In genomic region chr15:92908369-92909057, GRCh38 we compare ENCODE assay signal across 9 cellular contexts. TPM values are rescaled to one million over a fixed set of nuclear protein-coding genes. Genes with fewer than 3 reads are reported as not detected.
DNase-seq lines count a peak whose midpoint lies in the region; ATAC-seq and TF ChIP-seq lines count a peak whose summit lies in the region.
"Had no signal": no experiment of that assay in that cellular context is flagged by ENCODE, and none has a peak within 500 bp of the region (broad histone marks: within the 10 kb centered on the region; RNA-seq: fewer than 3 reads in every experiment).

No MANE protein-coding gene starts in this region.

- H3K9me3 ChIP-seq in CD8-positive, alpha-beta T cell (ENCODE audit: low read length) = no peaks in the 10 kb centered on the region
- H3K9me3 ChIP-seq in PC-9 (ENCODE audit: insufficient read depth, low read depth) = no peaks in the 10 kb centered on the region
- H3K9me3 ChIP-seq in MM.1S (replicated peaks; ENCODE audit: insufficient read depth, low read length) = no peaks in the 10 kb centered on the region

- H3K9ac ChIP-seq in MM.1S (ENCODE audit: low read length) = no peak overlapping the region

- H3K79me2 ChIP-seq in PC-9 (ENCODE audit: low read depth) (peaks cover 97% of the 10 kb centered on the region), MM.1S (ENCODE audit: low read length) (peaks cover 97% of the 10 kb centered on the region)

- BruUV-seq in PC-9 (replicated peaks; lab: Mats Ljungman, UMichigan) = no TSS peak

- H3F3A ChIP-seq in PC-9 (ENCODE audit: insufficient read depth, low read depth) = peaks cover 77% of the 10 kb centered on the region
- peaks cover 5% of the 10 kb centered on the region for H3F3A ChIP-seq in MM.1S (ENCODE audit: insufficient read depth, low read length)

- no peak overlapping the region for H2AFZ ChIP-seq in PC-9
- H2AFZ ChIP-seq in MM.1S (ENCODE audit: low read length) = no peak overlapping the region

- peaks cover 63% of the 10 kb centered on the region for H3K36me3 Mint-ChIP-seq in CD8-positive, alpha-beta T cell
- H3K36me3 Mint-ChIP-seq in endothelial cell (ENCODE audit: low read depth, unreplicated experiment) = peaks cover 3% of the 10 kb centered on the region

- peaks cover 84% of the 10 kb centered on the region for H3K4me1 Mint-ChIP-seq in CD8-positive, alpha-beta T cell (ENCODE audit: low read depth)
- peaks cover 75% of the 10 kb centered on the region for H3K4me1 Mint-ChIP-seq in endothelial cell (ENCODE audit: unreplicated experiment)

- H3K9me3 Mint-ChIP-seq in CD8-positive, alpha-beta T cell = no peaks in the 10 kb centered on the region
- H3K9me3 Mint-ChIP-seq in endothelial cell (ENCODE audit: unreplicated experiment) = no peaks in the 10 kb centered on the region

- H3K27ac ChIP-seq in CD8-positive, alpha-beta T cell (ENCODE audit: low read depth, low read length) = peak overlapping the region; percentile 16
- H3K27ac ChIP-seq in PC-9 = peak overlapping the region; percentile 98
- no peak overlapping the region for H3K27ac ChIP-seq in MM.1S (ENCODE audit: low read length)

- TF ChIP-seq CTCF in CD8-positive, alpha-beta T cell (IDR thresholded peaks at IDR 0.05) = no peak
- TF ChIP-seq CTCF in PC-9 (conservative IDR thresholded peaks at IDR 0.05) (no peak), endothelial cell (IDR thresholded peaks at IDR 0.05; ENCODE audit: unreplicated experiment) (no peak), MM.1S (IDR thresholded peaks at IDR 0.05; ENCODE audit: low read length) (no peak)

- no peaks in the 10 kb centered on the region for H3K27me3 ChIP-seq in CD8-positive, alpha-beta T cell (ENCODE audit: insufficient read depth, low read length)
- no peaks in the 10 kb centered on the region for H3K27me3 ChIP-seq in PC-9 (ENCODE audit: insufficient read depth, low read depth)
- no peaks in the 10 kb centered on the region for H3K27me3 ChIP-seq in MM.1S (replicated peaks; ENCODE audit: insufficient read depth, low read length)
- no peaks in the 10 kb centered on the region for H3K27me3 ChIP-seq in H7 (ENCODE audit: control insufficient read depth, insufficient read depth, low read length)

- H3K4me2 ChIP-seq in PC-9 (peak overlapping the region; percentile 94), MM.1S (ENCODE audit: low read depth, low read length) (no peak overlapping the region)

- peaks cover 86% of the 10 kb centered on the region for H3K4me1 ChIP-seq in CD8-positive, alpha-beta T cell (ENCODE audit: insufficient read depth, low read length)
- H3K4me1 ChIP-seq in PC-9 (replicated peaks; ENCODE audit: insufficient read depth) (peaks cover 74% of the 10 kb centered on the region), MM.1S (ENCODE audit: low read length) (peaks cover 29% of the 10 kb centered on the region)

- DNase-seq in CD8-positive, alpha-beta T cell = no peak
- no peak for DNase-seq in PC-9
- DNase-seq in endothelial cell (ENCODE audit: low spot score) = no peak
- DNase-seq in posterior vena cava (ENCODE audit: low spot score) = peak; percentile 40
- no peak for DNase-seq in MM.1S
- DNase-seq in H7 = no peak
- no peak for DNase-seq in DMS53 treated with DMSO at 0.1 percent for 48 hours (lab: John Stamatoyannopoulos, UW; ENCODE audit: unreplicated experiment)
- no peak for DNase-seq in NK-92 (lab: John Stamatoyannopoulos, UW; ENCODE audit: unreplicated experiment)
- DNase-seq: activated CD8-positive, alpha-beta memory T cell treated with anti-CD3 and anti-CD28 coated beads for 24 hours had no signal

- no peaks in the 10 kb centered on the region for H3K36me3 ChIP-seq in CD8-positive, alpha-beta T cell (ENCODE audit: insufficient read depth, low read length)
- H3K36me3 ChIP-seq in PC-9 (ENCODE audit: low read depth) = peaks cover 29% of the 10 kb centered on the region
- no peaks in the 10 kb centered on the region; the same call in 1 of the 2 replicates for H3K36me3 ChIP-seq in MM.1S (replicated peaks; ENCODE audit: insufficient read depth, low read length)
- no peaks in the 10 kb centered on the region for H3K36me3 ChIP-seq in H7 (replicated peaks; ENCODE audit: control insufficient read depth, insufficient read depth, low read length)

- intact Hi-C loops in CD8-positive, alpha-beta T cell (cut with DNase I, micrococcal nuclease) = no loop called here
- intact Hi-C loops in PC-9 (cut with micrococcal nuclease; ENCODE audit: unreplicated experiment) (no loop called here), posterior vena cava (cut with DNase I) (no loop called here)

- H3K9me2 ChIP-seq in PC-9 (ENCODE audit: insufficient read depth) (no peaks in the 10 kb centered on the region), MM.1S (replicated peaks; ENCODE audit: insufficient read depth, low read length) (no peaks in the 10 kb centered on the region)

- 0 out of 2 replicates have a peak, but pooled peaks cover 3% of the 10 kb centered on the region for H4K20me1 ChIP-seq in PC-9 (ENCODE audit: insufficient read depth)
- no peaks in the 10 kb centered on the region for H4K20me1 ChIP-seq in MM.1S (ENCODE audit: insufficient read depth, low read length)

- H3K27me3 Mint-ChIP-seq in CD8-positive, alpha-beta T cell (ENCODE audit: low read depth) = no peaks in the 10 kb centered on the region
- H3K27me3 Mint-ChIP-seq in endothelial cell (ENCODE audit: unreplicated experiment) = peaks cover 17% of the 10 kb centered on the region

- CTCF ChIA-PET in CD8-positive, alpha-beta T cell (lab: Charles Lee) = interaction anchor here (0.8 to 5.8 kb wide), 9 partner anchors 8 to 112 kb away, joined by 3 to 46 read pairs (median 5); no protein-coding TSS in a partner anchor
- CTCF ChIA-PET in PC-9 (lab: Charles Lee) = interaction anchor here (2.3 kb wide), 1 partner anchor 111 kb away, joined by 13 read pairs; no protein-coding TSS in a partner anchor

- no peak for ATAC-seq in CD8-positive, alpha-beta T cell

- peak overlapping the region; percentile 94 for H3K4me3 Mint-ChIP-seq in CD8-positive, alpha-beta T cell
- H3K4me3 Mint-ChIP-seq in endothelial cell (ENCODE audit: unreplicated experiment) = peak overlapping the region; percentile 61

- peak overlapping the region; percentile 99 for H3K27ac Mint-ChIP-seq in CD8-positive, alpha-beta T cell
- peak overlapping the region; percentile 95 for H3K27ac Mint-ChIP-seq in endothelial cell (ENCODE audit: unreplicated experiment)

- POLR2A ChIA-PET in CD8-positive, alpha-beta T cell (lab: Charles Lee) = interaction anchor here (0.9 to 10.1 kb wide), 12 partner anchors 8 to 99 kb away, joined by 3 to 251 read pairs (median 5); partner anchors contain the start of gene CHD2
- POLR2A ChIA-PET in PC-9 (lab: Charles Lee; ENCODE audit: unreplicated experiment) = interaction anchor here (0.5 to 1.9 kb wide), 4 partner anchors 26 to 100 kb away, joined by 3 to 17 read pairs (median 5); no protein-coding TSS in a partner anchor

- peak overlapping the region; percentile 9 for H3K4me3 ChIP-seq in CD8-positive, alpha-beta T cell (ENCODE audit: low read depth, low read length)
- peak overlapping the region; percentile 3; the same call in 1 of the 2 replicates for H3K4me3 ChIP-seq in PC-9
- no peak overlapping the region for H3K4me3 ChIP-seq in MM.1S (ENCODE audit: low read length)
- H3K4me3 ChIP-seq in H7 (ENCODE audit: insufficient read depth, low read depth, low read length) = no peak overlapping the region

RNA-seq across cellular contexts. Expression of gene CHD2, which starts 8.4 kb away (rescaled TPM):
- total RNA-seq in CD8-positive, alpha-beta T cell = 100 to 1,000 TPM; 615 to 669 TPM
- 105 and 120 TPM in 2 replicates for total RNA-seq in PC-9 (2021)
- 96.3 TPM for total RNA-seq in endothelial cell (ENCODE audit: unreplicated experiment)
- total RNA-seq in posterior vena cava = 100 to 1,000 TPM in 1 of 2 donors, 10 to 100 TPM in 1; 94.5 to 104 TPM
- total RNA-seq in H7 (2014; rRNA removed; shearing (Covaris generic)) = 29.7 and 35.5 TPM in 2 replicates

Comparison
In these comparisons a context has a peak if more than half of its experiments do, and no peak if none do; other contexts are left out.
1. H3K4me3 ChIP-seq: peak in CD8-positive, alpha-beta T cell (single experiment) and PC-9 (single experiment); none in MM.1S (single experiment) and H7 (single experiment).